ENCODE assay signal across 9 cellular contexts in genomic region chr7:116354171-116354545, GRCh38.
DNase-seq lines count a peak whose midpoint lies in the region; ATAC-seq and TF ChIP-seq lines count a peak whose summit lies in the region.
"Had no signal": no experiment of that assay in that cellular context is flagged by ENCODE, and none has a peak within 500 bp of the region (broad histone marks: within the 10 kb centered on the region; RNA-seq: fewer than 3 reads in every experiment).

No MANE protein-coding gene starts in this region.

- no peak overlapping the region for H3K4me3 Mint-ChIP-seq in nephron progenitor cell

- peak overlapping the region; percentile 8 to 84 for H4K8ac ChIP-seq in IMR-90 (ENCODE audit: low read depth in 2 of 2, low read length in 2 of 2)

- peak overlapping the region; percentile 93 for H2BK5ac ChIP-seq in IMR-90 (ENCODE audit: low read depth, low read length, poor library complexity, severe bottlenecking)

- H3K4me3 ChIP-seq in IMR-90 (ENCODE audit: insufficient read depth, low read depth, low read length) (no peak overlapping the region), colonic mucosa (no peak overlapping the region), right lobe of liver (no peak overlapping the region)

- intact Hi-C loops in IMR-90 (cut with micrococcal nuclease), result loop anchor here (1.0 to 2.0 kb wide), 2 partner anchors 26 to 81 kb away; no protein-coding TSS in a partner anchor
- intact Hi-C loops in colonic mucosa (cut with DNase I), result no loop called here
- intact Hi-C loops in right lobe of liver (cut with DNase I), result no loop called here

- peaks cover 8% of the 10 kb centered on the region for H3K27me3 Mint-ChIP-seq in nephron progenitor cell (ENCODE audit: low read depth, poor library complexity)

- peak overlapping the region; percentile 69 for H2AK5ac ChIP-seq in IMR-90 (ENCODE audit: low read depth, low read length)

- TF ChIP-seq CTCF in IMR-90 (conservative IDR thresholded peaks at IDR 0.05; ENCODE audit: low read depth, low read length), result no peak
- no peak for TF ChIP-seq CTCF in colonic mucosa (IDR thresholded peaks at IDR 0.05)
- TF ChIP-seq CTCF in right lobe of liver (IDR thresholded peaks at IDR 0.05), result no peak
- no peak for TF ChIP-seq CTCF in nephron progenitor cell (IDR thresholded peaks at IDR 0.05)

- H2BK15ac ChIP-seq in IMR-90 (ENCODE audit: low read depth, low read length), result peak overlapping the region; percentile 83

- TF ChIP-seq POLR2A in IMR-90 (IDR thresholded peaks at IDR 0.05; ENCODE audit: low read depth, low read length) (peak; percentile 45; the same call in 1 of the 2 replicates), right lobe of liver (IDR thresholded peaks at IDR 0.05) (no peak)

- H2AK9ac ChIP-seq in IMR-90 (replicated peaks; ENCODE audit: low read depth, low read length, poor library complexity), result peak overlapping the region; percentile 82

- peak overlapping the region; percentile 54 for H3K4me2 ChIP-seq in IMR-90 (ENCODE audit: low read depth, low read length)

- H2BK120ac ChIP-seq in IMR-90 (ENCODE audit: low read depth, low read length), result peak overlapping the region; percentile 93

- H3K36me3 Mint-ChIP-seq in nephron progenitor cell (ENCODE audit: low read depth), result no peaks in the 10 kb centered on the region

- dilution Hi-C loops in IMR-90 (cut with HindIII; ENCODE audit: low sequenced_read_pairs, unreplicated experiment), result no loop called here

- H3K4me1 ChIP-seq in IMR-90 (ENCODE audit: control insufficient read depth, insufficient read depth, low read length), result peaks cover 24% of the 10 kb centered on the region
- no peaks in the 10 kb centered on the region for H3K4me1 ChIP-seq in colonic mucosa
- peaks cover 0 to 40% (median 22%) of the 10 kb centered on the region in 4 donors for H3K4me1 ChIP-seq in right lobe of liver

- H3K4ac ChIP-seq in IMR-90 (ENCODE audit: low read depth, low read length), result peak overlapping the region; percentile 92

- no CpG with 5 or more reads among the region's 6 CpGs for WGBS in IMR-90 (ENCODE audit: extremely low coverage in 2 of 2, insufficient read length in 1 of 2), 2 experiments
- WGBS in right lobe of liver (ENCODE audit: insufficient coverage, low coverage, low lambda C conversion rate, missing lambda C conversion rate), result 50% methylated on average over 6 of the region's 6 CpGs

- H3K9ac ChIP-seq in IMR-90 (ENCODE audit: low read depth, low read length) (peak overlapping the region; percentile 15; the same call in 1 of the 2 replicates), colonic mucosa (ENCODE audit: low read depth in 2 of 2, low read length in 2 of 2) (no peak overlapping the region)

- POLR2A ChIA-PET in IMR-90 (lab: Charles Lee; ENCODE audit: unreplicated experiment), result interaction anchor here (0.6 to 1.1 kb wide), 2 partner anchors 148 to 172 kb away, joined by 5 to 6 read pairs; no protein-coding TSS in a partner anchor

- CTCF ChIA-PET in IMR-90 (lab: Yijun Ruan, JAX), result interaction anchor here (0.7 to 1.4 kb wide), 7 partner anchors 14 to 179 kb away, joined by 3 to 4 read pairs (median 3); no protein-coding TSS in a partner anchor

- no peaks in the 10 kb centered on the region for H3K27me3 ChIP-seq in IMR-90 (ENCODE audit: control insufficient read depth, insufficient read depth, low read length)
- H3K27me3 ChIP-seq in colonic mucosa, result no peaks in the 10 kb centered on the region
- no peaks in the 10 kb centered on the region for H3K27me3 ChIP-seq in right lobe of liver

- no peaks in the 10 kb centered on the region for H3K9me3 ChIP-seq in IMR-90 (ENCODE audit: control insufficient read depth, insufficient read depth, low read length)
- H3K9me3 ChIP-seq in colonic mucosa, result no peaks in the 10 kb centered on the region
- H3K9me3 ChIP-seq in right lobe of liver, result no peaks in the 10 kb centered on the region

- peak overlapping the region; percentile 65 for H3K14ac ChIP-seq in IMR-90 (replicated peaks; ENCODE audit: low read depth, low read length)

- H3K56ac ChIP-seq in IMR-90 (ENCODE audit: extremely low read depth, insufficient read depth, low read length), result peak overlapping the region; percentile 93

- peak overlapping the region; percentile 57 for H3K18ac ChIP-seq in IMR-90 (ENCODE audit: low read depth, low read length)

- peaks cover 6% of the 10 kb centered on the region for H3K9me1 ChIP-seq in IMR-90 (ENCODE audit: insufficient read depth, low read length)

- H4K91ac ChIP-seq in IMR-90 (ENCODE audit: insufficient read depth, low read depth, low read length), result peak overlapping the region; percentile 82

- no peak overlapping the region for H3K27ac Mint-ChIP-seq in nephron progenitor cell

- ATAC-seq in IMR-90 (ENCODE audit: low read depth) (peak; percentile 24), right lobe of liver (peak; percentile 24 to 33 (median 30)), HG03039 (IDR thresholded peaks at IDR 0.05; ENCODE audit: unreplicated experiment) (no peak)

- peaks cover 7% of the 10 kb centered on the region for H3K9me3 Mint-ChIP-seq in nephron progenitor cell

- no peak for TF ChIP-seq RAD21 in IMR-90 (IDR thresholded peaks at IDR 0.05; ENCODE audit: low read length)

- peaks cover 50% of the 10 kb centered on the region for H3K4me1 Mint-ChIP-seq in nephron progenitor cell

- peak overlapping the region; percentile 94 for H2BK20ac ChIP-seq in IMR-90 (ENCODE audit: low read depth, low read length)

- H3K36me3 ChIP-seq in IMR-90 (ENCODE audit: control insufficient read depth, insufficient read depth, low read length) (no peaks in the 10 kb centered on the region), colonic mucosa (no peaks in the 10 kb centered on the region), right lobe of liver (no peaks in the 10 kb centered on the region)

- in situ Hi-C loops in IMR-90 (cut with MboI; ENCODE audit: low sequenced_read_pairs), result no loop called here

- BruUV-seq in IMR-90 (replicated peaks; lab: Mats Ljungman, UMichigan), result TSS peak; percentile 81

- peak overlapping the region; percentile 57 for H3K23ac ChIP-seq in IMR-90 (ENCODE audit: low read depth, low read length)

- H4K20me1 ChIP-seq in IMR-90 (ENCODE audit: insufficient read depth, low read length), result no peaks in the 10 kb centered on the region

- peak overlapping the region; percentile 69 for H3K27ac ChIP-seq in IMR-90 (ENCODE audit: insufficient read depth, low read length)
- H3K27ac ChIP-seq in colonic mucosa, result peak overlapping the region; percentile 52
- H3K27ac ChIP-seq in right lobe of liver, result peak overlapping the region; percentile 44 to 69 (median 68)

- H3K79me1 ChIP-seq in IMR-90 (ENCODE audit: low read depth in 1 of 2, low read length in 2 of 2), result peaks cover 5 to 14% of the 10 kb centered on the region in 2 experiments; a peak in 2 of 4 replicates

- DNase-seq in IMR-90, result peak; percentile 92
- peak; percentile 24 for DNase-seq in colonic mucosa
- peak in 1 of 3 donors; percentile 60 for DNase-seq in right lobe of liver
- peak; percentile 38 for DNase-seq in superior temporal gyrus (ENCODE audit: extremely low spot score)
- no peak for DNase-seq in NCI-H524 (lab: John Stamatoyannopoulos, UW)
- DNase-seq in NCI-H1930 (lab: John Stamatoyannopoulos, UW), result no peak
- DNase-seq in nephron progenitor cell, result no peak
- DNase-seq: NCI-H2081 treated with DMSO at 0.1 percent for 48 hours had no signal

- peak overlapping the region; percentile 69 for H4K5ac ChIP-seq in IMR-90 (ENCODE audit: low read depth, low read length)

- peak overlapping the region; percentile 83 for H2AFZ ChIP-seq in IMR-90 (replicated peaks; ENCODE audit: low read length, poor library complexity)

TF ChIP-seq in IMR-90, 13 proteins besides CTCF, POLR2A, EP300 and RAD21:
- 0 out of 2 replicates have a peak, but pooled peaks have one; percentile 3 for TF ChIP-seq SMC3 (IDR thresholded peaks at IDR 0.05; ENCODE audit: low read depth, low read length)
- TF ChIP-seq NFE2L2 (IDR thresholded peaks at IDR 0.05; ENCODE audit: low read depth, low read length), result no peak
- TF ChIP-seq RCOR1 (IDR thresholded peaks at IDR 0.05; ENCODE audit: insufficient replicate concordance, low read length), result no peak
TF ChIP-seq in IMR-90: peak in this region for 1.

Comparison
In these comparisons a context has a peak if more than half of its experiments do, and no peak if none do; other contexts are left out.
1. DNase-seq: peak in IMR-90 (single experiment), colonic mucosa (single experiment) and superior temporal gyrus (single experiment); none in NCI-H524 (0 of 2), NCI-H1930 (0 of 2) and nephron progenitor cell (single experiment).
2. Peak in every context shown above with its lines, with median percentiles within 50 percentile points of each other: H3K27ac ChIP-seq.